8 cellular contexts compared by ENCODE assay signal in the genomic region with DNA sequence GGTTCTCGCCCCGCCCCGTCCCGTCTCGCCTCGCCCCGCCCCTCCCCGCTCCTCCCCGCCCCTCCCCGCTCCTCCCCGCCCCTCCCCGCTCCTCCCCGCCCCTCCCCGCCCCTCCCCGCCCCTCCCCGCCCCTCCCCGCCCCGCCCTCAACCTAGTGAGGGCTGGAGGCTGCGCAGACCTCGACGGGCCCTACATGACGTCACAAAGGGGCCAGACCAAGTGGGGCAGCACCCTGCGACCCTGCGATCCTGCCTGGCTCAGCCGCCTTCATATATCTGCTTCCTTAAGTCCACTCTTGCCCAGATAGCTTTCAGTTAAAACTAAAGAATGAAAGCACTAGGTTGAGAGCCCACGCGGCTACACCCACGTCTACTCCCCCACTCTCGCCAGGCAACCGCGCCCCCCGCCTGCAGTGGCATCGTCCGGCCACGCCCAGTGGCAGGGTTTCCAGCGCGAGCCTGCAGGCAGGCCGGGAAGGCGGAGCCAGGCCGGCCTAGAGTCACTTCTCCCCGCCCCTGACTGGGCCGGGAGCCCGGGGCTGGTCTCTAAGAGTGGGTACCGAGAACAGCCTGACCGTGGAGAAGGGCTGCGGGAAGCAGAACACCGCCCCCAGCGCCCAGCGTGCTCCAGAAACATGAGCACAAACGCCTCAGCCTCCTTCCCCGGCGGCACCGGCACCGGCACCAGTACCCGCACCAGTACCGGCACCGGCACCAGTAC. TPM values are rescaled to one million over a fixed set of nuclear protein-coding genes. Genes with fewer than 3 reads are reported as not detected.
A peak's percentile ranks its signal among the peaks of the same experiment; 100 is the strongest.
DNase-seq lines count a peak whose midpoint lies in the region; ATAC-seq and TF ChIP-seq lines count a peak whose summit lies in the region.

No MANE protein-coding gene starts in this region.

- no peaks in the 10 kb centered on the region for H3K9me3 Mint-ChIP-seq in natural killer cell treated with Interleukin-12 subunit alpha and Interleukin-12 subunit beta and Interleukin-15 and Interleukin-18, amount 100 ng/mL, for 72 hours

- H4K20me1 ChIP-seq in GM23248 (ENCODE audit: insufficient read depth), result no peaks in the 10 kb centered on the region

- H3K36me3 ChIP-seq in GM23248 (ENCODE audit: low read depth) (no peaks in the 10 kb centered on the region), KOPT-K1 (ENCODE audit: insufficient read depth, low read length) (no peaks in the 10 kb centered on the region)

- DNase-seq in DMS53 treated with DMSO at 0.1 percent for 48 hours (lab: John Stamatoyannopoulos, UW; ENCODE audit: unreplicated experiment), result peak; percentile 85
- DNase-seq in GM23248, result peak; percentile 90
- DNase-seq in RPMI7951 (ENCODE audit: low read depth), result peak; percentile 85
- peak; percentile 94 for DNase-seq in activated effector memory CD4-positive, alpha-beta T cell treated with anti-CD3 and anti-CD28 coated beads, Interleukin-2, amount 50 U/mL, for 16 hours
- DNase-seq in fibroblast of pulmonary artery (ENCODE audit: low read depth), result peak; percentile 94
- DNase-seq in natural killer cell treated with Interleukin-12 subunit alpha and Interleukin-12 subunit beta and Interleukin-15 and Interleukin-18, amount 100 ng/mL, for 72 hours (ENCODE audit: low spot score), result peak; percentile 90
- peak; percentile 75 to 90 (median 81) for DNase-seq in stimulated activated naive CD4-positive, alpha-beta T cell (lab: John Stamatoyannopoulos, UW)

- peak; percentile 97 to 99 for ATAC-seq in natural killer cell treated with Interleukin-12 subunit alpha and Interleukin-12 subunit beta and Interleukin-15 and Interleukin-18, amount 100 ng/mL, for 72 hours

- H3K4me1 Mint-ChIP-seq in natural killer cell treated with Interleukin-12 subunit alpha and Interleukin-12 subunit beta and Interleukin-15 and Interleukin-18, amount 100 ng/mL, for 72 hours (ENCODE audit: low read depth in 2 of 2), result peaks cover 0 to 7% of the 10 kb centered on the region in 2 donors

- H3F3A ChIP-seq in GM23248 (ENCODE audit: insufficient read depth), result no peaks in the 10 kb centered on the region

- in situ Hi-C loops in GM23248 (cut with MboI), result no loop called here

- H3K27ac Mint-ChIP-seq in natural killer cell treated with Interleukin-12 subunit alpha and Interleukin-12 subunit beta and Interleukin-15 and Interleukin-18, amount 100 ng/mL, for 72 hours, result peak overlapping the region; percentile 86 to 92

- H3K79me2 ChIP-seq in GM23248 (ENCODE audit: insufficient read depth), result no peaks in the 10 kb centered on the region

- H3K4me3 Mint-ChIP-seq in natural killer cell treated with Interleukin-12 subunit alpha and Interleukin-12 subunit beta and Interleukin-15 and Interleukin-18, amount 100 ng/mL, for 72 hours, result peak overlapping the region; percentile 89

- no peaks in the 10 kb centered on the region for H3K4me1 ChIP-seq in GM23248 (ENCODE audit: insufficient read depth)

- peak overlapping the region; percentile 93 for H2AFZ ChIP-seq in GM23248

- no peaks in the 10 kb centered on the region for H3K9me2 ChIP-seq in GM23248 (ENCODE audit: insufficient read depth)

- H3K36me3 Mint-ChIP-seq in natural killer cell treated with Interleukin-12 subunit alpha and Interleukin-12 subunit beta and Interleukin-15 and Interleukin-18, amount 100 ng/mL, for 72 hours, result no peaks in the 10 kb centered on the region

- H3K27me3 ChIP-seq in GM23248 (replicated peaks; ENCODE audit: insufficient read depth), result no peaks in the 10 kb centered on the region

- H3K27ac ChIP-seq in GM23248 (peak overlapping the region; percentile 85), KOPT-K1 (ENCODE audit: low read depth, low read length, poor library complexity, severe bottlenecking) (peak overlapping the region; percentile 62)

- H3K4me2 ChIP-seq in GM23248 (ENCODE audit: unreplicated experiment), result peak overlapping the region; percentile 61

- TF ChIP-seq CTCF in fibroblast of pulmonary artery (IDR thresholded peaks at IDR 0.05; ENCODE audit: low read length, missing control alignments), result peak; percentile 26

- H3K9me3 ChIP-seq in GM23248 (ENCODE audit: low read depth) (no peaks in the 10 kb centered on the region), KOPT-K1 (ENCODE audit: insufficient read depth, low read length, poor library complexity, severe bottlenecking) (peaks cover 12% of the 10 kb centered on the region)

- peaks cover 0 to 16% of the 10 kb centered on the region in 2 donors for H3K27me3 Mint-ChIP-seq in natural killer cell treated with Interleukin-12 subunit alpha and Interleukin-12 subunit beta and Interleukin-15 and Interleukin-18, amount 100 ng/mL, for 72 hours

- H3K4me3 ChIP-seq in GM23248 (peak overlapping the region; percentile 76), fibroblast of pulmonary artery (replicated peaks; ENCODE audit: low read depth, low read length) (peak overlapping the region; percentile 75)

- peak overlapping the region; percentile 93 for H3K9ac ChIP-seq in GM23248

- 0 to 1% methylated on average over 10 to 25 of the region's 57 CpGs for WGBS in GM23248 (ENCODE audit: low coverage in 1 of 2, low lambda C conversion rate in 2 of 2, missing lambda C conversion rate in 2 of 2), 2 experiments

RNA-seq across cellular contexts. Expression of a gene that starts 1.5 kb away (rescaled TPM):
- total RNA-seq in GM23248 (2014; rRNA removed; shearing (Covaris generic)), result 0.76 TPM in 1 of 2 replicates, not detected in the other
- 0.09 TPM in 1 of 2 replicates, not detected in the other for polyA plus RNA-seq in GM23248 (2016; fragmentation: Nextera tagmentation; extraction: Ambion mirVana)
- 0.29 and 0.72 TPM in 2 replicates for total RNA-seq in RPMI7951 (2014; rRNA removed; shearing (Covaris generic))
- 1 to 10 TPM in 1 of 2 donors, under 1 TPM in 1; 0.21 to 1.8 TPM for total RNA-seq in natural killer cell treated with Interleukin-12 subunit alpha and Interleukin-12 subunit beta and Interleukin-15 and Interleukin-18, amount 100 ng/mL, for 72 hours

Comparison
In these comparisons a context has a peak if more than half of its experiments do, and no peak if none do; other contexts are left out.
1. Peak in every context shown above with its lines: DNase-seq, ATAC-seq, H3K4me3 ChIP-seq and H3K27ac ChIP-seq.